ENCODE assay signal across 26 cellular contexts in the genomic region with DNA sequence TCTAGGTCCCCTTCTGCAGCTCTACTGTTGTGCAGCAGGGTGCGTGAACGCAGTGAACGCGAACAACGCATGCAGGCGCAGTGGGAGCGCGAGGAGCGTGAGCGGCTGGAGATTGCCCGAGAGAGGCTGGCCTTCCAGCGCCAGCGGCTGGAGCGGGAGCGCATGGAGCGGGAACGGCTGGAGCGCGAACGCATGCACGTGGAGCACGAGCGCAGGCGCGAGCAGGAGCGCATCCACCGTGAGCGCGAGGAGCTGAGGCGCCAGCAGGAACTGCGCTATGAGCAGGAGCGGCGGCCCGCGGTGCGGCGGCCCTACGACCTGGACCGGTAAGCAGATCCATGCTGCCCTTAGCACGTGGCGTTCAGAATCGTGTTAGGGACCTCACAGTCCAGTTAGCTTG. TPM values are rescaled to one million over a fixed set of nuclear protein-coding genes. Genes with fewer than 3 reads are reported as not detected.
DNase-seq lines count a peak whose midpoint lies in the region; ATAC-seq, FAIRE-seq and TF ChIP-seq lines count a peak whose summit lies in the region.
"Had no signal": no experiment of that assay in that cellular context is flagged by ENCODE, and none has a peak within 500 bp of the region (broad histone marks: within the 10 kb centered on the region; RNA-seq: fewer than 3 reads in every experiment).

No MANE protein-coding gene starts in this region.

- H3K4me3 ChIP-seq in K562 = no peak overlapping the region
- H3K4me3 ChIP-seq in kidney (ENCODE audit: low read length in 2 of 2) = no peak overlapping the region
- H3K4me3 ChIP-seq: BLaER1, GM23248, SJCRH30 had no signal

- no peak for TF ChIP-seq RAD21 in K562 (CRISPR knock-in tag; conservative IDR thresholded peaks at IDR 0.05 in 1 of 2, IDR thresholded peaks at IDR 0.05 in 1 of 2)

- no peaks in the 10 kb centered on the region for H3K27me3 Mint-ChIP-seq in IgD-negative memory B cell
- H3K27me3 Mint-ChIP-seq in progenitor cell of endocrine pancreas = no peaks in the 10 kb centered on the region
- H3K27me3 Mint-ChIP-seq in glutamatergic neuron (ENCODE audit: unreplicated experiment) = no peaks in the 10 kb centered on the region

- no peaks in the 10 kb centered on the region for H3K27me3 ChIP-seq in K562 (ENCODE audit: control insufficient read depth in 2 of 2, insufficient read depth in 2 of 2, low read length in 2 of 2)
- H3K27me3 ChIP-seq: BLaER1, SJCRH30 had no signal

- H3K36me3 ChIP-seq in K562 (ENCODE audit: control insufficient read depth, insufficient read depth, low read length) (peaks cover 90% of the 10 kb centered on the region), kidney (ENCODE audit: control insufficient read depth in 1 of 2, insufficient read depth in 2 of 2, low read length in 2 of 2) (peaks cover 49 to 65% of the 10 kb centered on the region in 2 donors)

- FAIRE-seq in K562 (lab: Jason Lieb, UNC) = no peak
- FAIRE-seq in kidney (lab: Jason Lieb, UNC) = no peak
- FAIRE-seq: A204.1, GM12892 had no signal

- POLR2A ChIA-PET in K562 (lab: Yijun Ruan, JAX) = interaction anchor here (1.1 to 1.2 kb wide), 2 partner anchors 11 to 37 kb away, joined by 3 to 5 read pairs; no protein-coding TSS in a partner anchor

- TF ChIP-seq POLR2A in K562 (conservative IDR thresholded peaks at IDR 0.05) = no peak

- no peak overlapping the region for H3K27ac ChIP-seq in K562 (ENCODE audit: extremely low read depth, low read depth, low read length)
- H3K27ac ChIP-seq in kidney (ENCODE audit: low read depth in 2 of 2, low read length in 2 of 2) = no peak overlapping the region
- H3K27ac ChIP-seq: BLaER1, GM23248, SJCRH30 had no signal

- BruUV-seq in K562 (replicated peaks; lab: Mats Ljungman, UMichigan) = no TSS peak

- no peaks in the 10 kb centered on the region for H3K9me1 ChIP-seq in K562 (ENCODE audit: control insufficient read depth, insufficient read depth, low read length)

- H3K4me2 ChIP-seq in K562 (ENCODE audit: insufficient read depth, low read length) = no peak overlapping the region
- H3K4me2 ChIP-seq: BLaER1 had no signal

- H3K9me3 ChIP-seq in K562 (replicated peaks; ENCODE audit: control insufficient read depth, insufficient read depth, low read depth, low read length) (no peaks in the 10 kb centered on the region), kidney (ENCODE audit: control insufficient read depth in 1 of 2, low read length in 2 of 2) (no peaks in the 10 kb centered on the region)
- H3K9me3 ChIP-seq: BLaER1, SJCRH30 had no signal

- in situ Hi-C loops in K562 (cut with MboI) = no loop called here

- H3K9me3 Mint-ChIP-seq in IgD-negative memory B cell (no peaks in the 10 kb centered on the region), progenitor cell of endocrine pancreas (ENCODE audit: low read depth) (no peaks in the 10 kb centered on the region), glutamatergic neuron (ENCODE audit: unreplicated experiment) (peaks cover 2% of the 10 kb centered on the region)
- H3K9me3 Mint-ChIP-seq: CD8-positive, alpha-beta T cell; H9 had no signal

- H3K36me3 Mint-ChIP-seq in IgD-negative memory B cell (peaks cover 5% of the 10 kb centered on the region), progenitor cell of endocrine pancreas (ENCODE audit: insufficient read depth) (peaks cover 30% of the 10 kb centered on the region), glutamatergic neuron (ENCODE audit: unreplicated experiment) (no peaks in the 10 kb centered on the region)

- no peak for ATAC-seq in K562
- ATAC-seq in HG03139 (IDR thresholded peaks at IDR 0.05; ENCODE audit: unreplicated experiment) = no peak
- ATAC-seq in sciatic nerve = no peak
- ATAC-seq: CD8-positive, alpha-beta T cell; SK-N-SH treated with all-trans-retinoic acid at 6 μM for 48 hours had no signal

- H4K20me1 ChIP-seq in K562 (replicated peaks; ENCODE audit: control insufficient read depth, insufficient read depth, low read length) = no peaks in the 10 kb centered on the region; the same call in 1 of the 2 replicates

- no peak for TF ChIP-seq CTCF in K562 (IDR thresholded peaks at IDR 0.05 in 2 of 3, conservative IDR thresholded peaks at IDR 0.05 in 1 of 3; ENCODE audit: insufficient read depth in 2 of 3, low read depth in 1 of 3, low read length in 3 of 3)
- no peak for TF ChIP-seq CTCF in kidney (IDR thresholded peaks at IDR 0.05; ENCODE audit: borderline replicate concordance, extremely low read depth, insufficient read depth)
- no peak for TF ChIP-seq CTCF in progenitor cell of endocrine pancreas (IDR thresholded peaks at IDR 0.05; ENCODE audit: unreplicated experiment)
- TF ChIP-seq CTCF in glutamatergic neuron (IDR thresholded peaks at IDR 0.05; ENCODE audit: partially characterized antibody, unreplicated experiment) = no peak

- DNase-seq in K562 (ENCODE audit: extremely low read depth in 1 of 4, low spot score in 3 of 4) (no peak), kidney (peak; percentile 64), progenitor cell of endocrine pancreas (ENCODE audit: low spot score, unreplicated experiment) (no peak), glutamatergic neuron (no peak), NCI-H1436 treated with DMSO at 0.1 percent for 48 hours (lab: John Stamatoyannopoulos, UW) (no peak), sciatic nerve (ENCODE audit: low spot score) (no peak)
- DNase-seq: CD8-positive, alpha-beta T cell; DMS79 treated with DMSO at 0.1 percent for 48 hours; GF-D8; GM23248; H9; IMR-90; NCI-H1092 treated with DMSO at 0.1 percent for 48 hours; NCI-H1436; NCI-H1930; NCI-H2107; NCI-H446; NCI-H524 treated with DMSO at 0.1 percent for 48 hours; NCI-H774; SJCRH30 had no signal

- peak overlapping the region in 2 of 3 donors; percentile 31 to 45 for H3K27ac Mint-ChIP-seq in IgD-negative memory B cell
- peak overlapping the region; percentile 77 for H3K27ac Mint-ChIP-seq in progenitor cell of endocrine pancreas
- H3K27ac Mint-ChIP-seq in glutamatergic neuron (ENCODE audit: unreplicated experiment) = no peak overlapping the region
- H3K27ac Mint-ChIP-seq: CD8-positive, alpha-beta T cell had no signal

- WGBS in K562 (ENCODE audit: insufficient coverage, low coverage, missing lambda C conversion rate) = 97% methylated on average over 22 of the region's 42 CpGs

- H3K4me1 ChIP-seq in K562 (replicated peaks in 1 of 2; ENCODE audit: control insufficient read depth in 2 of 2, insufficient read depth in 2 of 2, low read length in 2 of 2) (no peaks in the 10 kb centered on the region; a peak in 1 of 5 replicates), kidney (ENCODE audit: control insufficient read depth in 1 of 2, insufficient read depth in 1 of 2, low read depth in 1 of 2, low read length in 2 of 2) (peaks cover 6% of the 10 kb centered on the region in 2 donors)
- H3K4me1 ChIP-seq: BLaER1, SJCRH30 had no signal

- no peaks in the 10 kb centered on the region for H3K79me2 ChIP-seq in K562 (ENCODE audit: control insufficient read depth, insufficient read depth, low read length)

- no peak overlapping the region for H3K9ac ChIP-seq in K562 (ENCODE audit: insufficient read depth in 1 of 2, low read depth in 2 of 2, low read length in 2 of 2)
- H3K9ac ChIP-seq in kidney (ENCODE audit: low read length in 2 of 2) = no peak overlapping the region
- H3K9ac ChIP-seq: BLaER1, GM23248 had no signal

- peaks cover 0 to 4% (median 0%) of the 10 kb centered on the region in 3 donors for H3K4me1 Mint-ChIP-seq in IgD-negative memory B cell
- H3K4me1 Mint-ChIP-seq in progenitor cell of endocrine pancreas (ENCODE audit: low read depth) = no peaks in the 10 kb centered on the region
- H3K4me1 Mint-ChIP-seq in glutamatergic neuron (ENCODE audit: low read depth, unreplicated experiment) = peaks cover under 1% of the 10 kb centered on the region
- H3K4me1 Mint-ChIP-seq: H9 had no signal

- no peak overlapping the region for H2AFZ ChIP-seq in K562 (ENCODE audit: low read depth, low read length)
- H2AFZ ChIP-seq: GM23248 had no signal

- intact Hi-C loops in K562 (cut with micrococcal nuclease) (no loop called here), kidney (cut with DNase I) (no loop called here), sciatic nerve (cut with DNase I) (no loop called here)

- TF ChIP-seq EP300 in K562 (IDR thresholded peaks at IDR 0.05; ENCODE audit: low read length) = no peak

- H3K4me3 Mint-ChIP-seq in IgD-negative memory B cell (no peak overlapping the region), progenitor cell of endocrine pancreas (ENCODE audit: low read depth) (no peak overlapping the region), glutamatergic neuron (ENCODE audit: unreplicated experiment) (no peak overlapping the region)
- H3K4me3 Mint-ChIP-seq: CD8-positive, alpha-beta T cell; H9 had no signal

- CTCF ChIA-PET in K562 (lab: Yijun Ruan, JAX; ENCODE audit: low intra/inter-chr PET ratio) = no interaction called here

RNA-seq across cellular contexts. Expression of gene MICOS13, which starts 18.8 kb away (rescaled TPM):
- polyA plus RNA-seq in IgD-negative memory B cell (107 TPM), K562 (2011; rRNA removed) (32.1 and 42.6 TPM in 2 replicates), K562 (2014; fragmentation: Illumina TruSeq; extraction: Trizol) (41.2 and 69.4 TPM in 2 replicates), K562 (2014; fragmentation: Nextera tagmentation; extraction: Ambion mirVana) (10 to 100 TPM; 15.5 to 49.4 TPM), K562 (2014; rRNA removed) (124 and 202 TPM in 2 replicates), kidney (ENCODE audit: insufficient read depth, low read depth, low replicate concordance) (244 TPM)
- total RNA-seq in K562 (2011; cell fraction: chromatin; rRNA removed; ENCODE audit: low replicate concordance) = 10.1 and 39.6 TPM in 2 replicates
- total RNA-seq in K562 (2011; cell fraction: nucleolus; rRNA removed) = 71.5 and 77.0 TPM in 2 replicates
- 30.0 and 32.6 TPM in 2 replicates for total RNA-seq in K562 (2011; cell fraction: nucleoplasm; rRNA removed)
- total RNA-seq in K562 (2014; rRNA removed) (220 and 383 TPM in 2 replicates), K562 (2014; rRNA removed; fragmentation: Illumina TruSeq; extraction: Trizol) (19.1 and 24.6 TPM in 2 replicates), K562 (2015; rRNA removed; fragmentation: Illumina TruSeq; extraction: Trizol) (94.0 and 105 TPM in 2 replicates), K562 (2021) (95.4 and 113 TPM in 2 replicates), kidney (74.6 TPM), progenitor cell of endocrine pancreas (28.1 and 29.7 TPM in 2 replicates), glutamatergic neuron (ENCODE audit: unreplicated experiment) (22.8 TPM), sciatic nerve (35.9 TPM)
- polyA plus RNA-seq in K562 (2011; cell fraction: cytosol; rRNA removed) = 60.9 and 173 TPM in 2 replicates
- polyA plus RNA-seq in K562 (2011; cell fraction: nucleus; rRNA removed) = 33.8 and 49.4 TPM in 2 replicates
- 68.5 and 125 TPM in 2 replicates for polyA plus RNA-seq in K562 (2012)
- polyA minus RNA-seq in K562 (2011; rRNA and poly(A)+ RNA removed) = 3.6 and 6.3 TPM in 2 replicates
- 17.7 and 22.1 TPM in 2 replicates for polyA minus RNA-seq in K562 (2011; cell fraction: cytosol; rRNA and poly(A)+ RNA removed)
- 17.0 and 19.5 TPM in 2 replicates for polyA minus RNA-seq in K562 (2011; cell fraction: nucleus; rRNA and poly(A)+ RNA removed)

RNA-seq across cellular contexts. Expression of gene HSD11B1L, which starts 19.3 kb away (rescaled TPM):
- polyA plus RNA-seq in IgD-negative memory B cell (2.1 TPM), K562 (2011; rRNA removed) (2.3 and 3.1 TPM in 2 replicates), K562 (2014; fragmentation: Illumina TruSeq; extraction: Trizol) (1.7 and 2.2 TPM in 2 replicates), K562 (2014; fragmentation: Nextera tagmentation; extraction: Ambion mirVana) (under 1 TPM; 0.31 to 0.36 TPM), K562 (2014; rRNA removed) (4.7 and 6.3 TPM in 2 replicates), kidney (ENCODE audit: insufficient read depth, low read depth, low replicate concordance) (29.9 TPM)
- 1.9 and 5.4 TPM in 2 replicates for total RNA-seq in K562 (2011; cell fraction: chromatin; rRNA removed; ENCODE audit: low replicate concordance)
- total RNA-seq in K562 (2011; cell fraction: nucleolus; rRNA removed) = 5.4 and 5.5 TPM in 2 replicates
- total RNA-seq in K562 (2011; cell fraction: nucleoplasm; rRNA removed) = 4.8 TPM in 2 replicates
- total RNA-seq in K562 (2014; rRNA removed) (4.9 and 7.7 TPM in 2 replicates), K562 (2014; rRNA removed; fragmentation: Illumina TruSeq; extraction: Trizol) (1.2 and 1.4 TPM in 2 replicates), K562 (2015; rRNA removed; fragmentation: Illumina TruSeq; extraction: Trizol) (2.0 and 2.3 TPM in 2 replicates), K562 (2021) (3.6 and 4.3 TPM in 2 replicates), kidney (7.8 TPM), progenitor cell of endocrine pancreas (20.1 and 21.1 TPM in 2 replicates), glutamatergic neuron (ENCODE audit: unreplicated experiment) (64.4 TPM), sciatic nerve (3.7 TPM)
- 4.4 and 11.4 TPM in 2 replicates for polyA plus RNA-seq in K562 (2011; cell fraction: cytosol; rRNA removed)
- polyA plus RNA-seq in K562 (2011; cell fraction: nucleus; rRNA removed) = 7.8 and 11.4 TPM in 2 replicates
- 3.4 and 7.3 TPM in 2 replicates for polyA plus RNA-seq in K562 (2012)
- polyA minus RNA-seq in K562 (2011; rRNA and poly(A)+ RNA removed) = 0.39 and 0.63 TPM in 2 replicates
- polyA minus RNA-seq in K562 (2011; cell fraction: cytosol; rRNA and poly(A)+ RNA removed) = 2.2 and 2.4 TPM in 2 replicates
- 0.56 and 0.94 TPM in 2 replicates for polyA minus RNA-seq in K562 (2011; cell fraction: nucleus; rRNA and poly(A)+ RNA removed)

RNA-seq across cellular contexts. Expression of gene RPL36, which starts 28.6 kb away (rescaled TPM):
- polyA plus RNA-seq in IgD-negative memory B cell (2,640 TPM), K562 (2011; rRNA removed) (695 and 1,029 TPM in 2 replicates), K562 (2014; fragmentation: Illumina TruSeq; extraction: Trizol) (350 and 728 TPM in 2 replicates), K562 (2014; fragmentation: Nextera tagmentation; extraction: Ambion mirVana) (1,000 to 10,000 TPM; 3,132 to 3,412 TPM), K562 (2014; rRNA removed) (1,530 and 1,653 TPM in 2 replicates), kidney (ENCODE audit: insufficient read depth, low read depth, low replicate concordance) (1,593 TPM)
- 84.7 and 180 TPM in 2 replicates for total RNA-seq in K562 (2011; cell fraction: chromatin; rRNA removed; ENCODE audit: low replicate concordance)
- total RNA-seq in K562 (2011; cell fraction: nucleolus; rRNA removed) = 420 and 494 TPM in 2 replicates
- total RNA-seq in K562 (2011; cell fraction: nucleoplasm; rRNA removed) = 317 and 516 TPM in 2 replicates
- total RNA-seq in K562 (2014; rRNA removed) (2,132 and 2,298 TPM in 2 replicates), K562 (2014; rRNA removed; fragmentation: Illumina TruSeq; extraction: Trizol) (392 and 590 TPM in 2 replicates), K562 (2015; rRNA removed; fragmentation: Illumina TruSeq; extraction: Trizol) (1,406 and 1,507 TPM in 2 replicates), K562 (2021) (1,327 and 1,377 TPM in 2 replicates), kidney (564 TPM), progenitor cell of endocrine pancreas (720 and 727 TPM in 2 replicates), glutamatergic neuron (ENCODE audit: unreplicated experiment) (514 TPM), sciatic nerve (601 TPM)
- polyA plus RNA-seq in K562 (2011; cell fraction: cytosol; rRNA removed) = 629 and 993 TPM in 2 replicates
- 639 and 683 TPM in 2 replicates for polyA plus RNA-seq in K562 (2011; cell fraction: nucleus; rRNA removed)
- polyA plus RNA-seq in K562 (2012) = 2,027 and 2,339 TPM in 2 replicates
- 132 and 161 TPM in 2 replicates for polyA minus RNA-seq in K562 (2011; rRNA and poly(A)+ RNA removed)
- polyA minus RNA-seq in K562 (2011; cell fraction: cytosol; rRNA and poly(A)+ RNA removed) = 779 and 953 TPM in 2 replicates
- polyA minus RNA-seq in K562 (2011; cell fraction: nucleus; rRNA and poly(A)+ RNA removed) = 134 and 203 TPM in 2 replicates

RNA-seq across cellular contexts. Expression of gene SAFB, which starts 38.6 kb away (rescaled TPM):
- polyA plus RNA-seq in IgD-negative memory B cell (110 TPM), K562 (2011; rRNA removed) (37.6 and 39.2 TPM in 2 replicates), K562 (2014; fragmentation: Illumina TruSeq; extraction: Trizol) (87.3 and 93.8 TPM in 2 replicates), K562 (2014; fragmentation: Nextera tagmentation; extraction: Ambion mirVana) (1 to 10 TPM; 1.1 to 1.8 TPM), K562 (2014; rRNA removed) (124 and 127 TPM in 2 replicates), kidney (ENCODE audit: insufficient read depth, low read depth, low replicate concordance) (35.0 TPM)
- 319 and 366 TPM in 2 replicates for total RNA-seq in K562 (2011; cell fraction: chromatin; rRNA removed; ENCODE audit: low replicate concordance)
- total RNA-seq in K562 (2011; cell fraction: nucleolus; rRNA removed) = 147 and 156 TPM in 2 replicates
- total RNA-seq in K562 (2011; cell fraction: nucleoplasm; rRNA removed) = 205 and 219 TPM in 2 replicates
- total RNA-seq in K562 (2014; rRNA removed) (93.3 and 124 TPM in 2 replicates), K562 (2014; rRNA removed; fragmentation: Illumina TruSeq; extraction: Trizol) (62.5 and 67.0 TPM in 2 replicates), K562 (2015; rRNA removed; fragmentation: Illumina TruSeq; extraction: Trizol) (83.1 and 84.6 TPM in 2 replicates), K562 (2021) (122 and 151 TPM in 2 replicates), kidney (88.6 TPM), progenitor cell of endocrine pancreas (151 and 169 TPM in 2 replicates), glutamatergic neuron (ENCODE audit: unreplicated experiment) (133 TPM), sciatic nerve (115 TPM)
- 39.3 and 75.4 TPM in 2 replicates for polyA plus RNA-seq in K562 (2011; cell fraction: cytosol; rRNA removed)
- polyA plus RNA-seq in K562 (2011; cell fraction: nucleus; rRNA removed) = 116 and 141 TPM in 2 replicates
- polyA plus RNA-seq in K562 (2012) = 59.6 and 99.1 TPM in 2 replicates
- 66.5 and 72.2 TPM in 2 replicates for polyA minus RNA-seq in K562 (2011; rRNA and poly(A)+ RNA removed)
- polyA minus RNA-seq in K562 (2011; cell fraction: cytosol; rRNA and poly(A)+ RNA removed) = 43.8 and 74.9 TPM in 2 replicates
- 75.3 and 109 TPM in 2 replicates for polyA minus RNA-seq in K562 (2011; cell fraction: nucleus; rRNA and poly(A)+ RNA removed)

RNA-seq across cellular contexts. Expression of gene SAFB2, which starts 38.9 kb away (rescaled TPM):
- polyA plus RNA-seq in IgD-negative memory B cell (70.8 TPM), K562 (2011; rRNA removed) (21.2 and 31.1 TPM in 2 replicates), K562 (2014; fragmentation: Illumina TruSeq; extraction: Trizol) (42.3 and 54.8 TPM in 2 replicates), K562 (2014; fragmentation: Nextera tagmentation; extraction: Ambion mirVana) (1 to 10 TPM; 4.5 to 6.9 TPM), K562 (2014; rRNA removed) (63.2 and 65.0 TPM in 2 replicates), kidney (ENCODE audit: insufficient read depth, low read depth, low replicate concordance) (67.1 TPM)
- 394 and 516 TPM in 2 replicates for total RNA-seq in K562 (2011; cell fraction: chromatin; rRNA removed; ENCODE audit: low replicate concordance)
- 127 TPM in 2 replicates for total RNA-seq in K562 (2011; cell fraction: nucleolus; rRNA removed)
- 218 and 238 TPM in 2 replicates for total RNA-seq in K562 (2011; cell fraction: nucleoplasm; rRNA removed)
- total RNA-seq in K562 (2014; rRNA removed) (56.1 and 74.0 TPM in 2 replicates), K562 (2014; rRNA removed; fragmentation: Illumina TruSeq; extraction: Trizol) (45.7 and 45.8 TPM in 2 replicates), K562 (2015; rRNA removed; fragmentation: Illumina TruSeq; extraction: Trizol) (45.6 and 47.3 TPM in 2 replicates), K562 (2021) (91.5 and 103 TPM in 2 replicates), kidney (113 TPM), progenitor cell of endocrine pancreas (95.4 and 107 TPM in 2 replicates), glutamatergic neuron (ENCODE audit: unreplicated experiment) (70.9 TPM), sciatic nerve (121 TPM)
- polyA plus RNA-seq in K562 (2011; cell fraction: cytosol; rRNA removed) = 10.8 and 27.9 TPM in 2 replicates
- polyA plus RNA-seq in K562 (2011; cell fraction: nucleus; rRNA removed) = 159 and 167 TPM in 2 replicates
- polyA plus RNA-seq in K562 (2012) = 33.0 and 49.7 TPM in 2 replicates
- 59.2 and 75.0 TPM in 2 replicates for polyA minus RNA-seq in K562 (2011; rRNA and poly(A)+ RNA removed)
- 28.9 and 29.3 TPM in 2 replicates for polyA minus RNA-seq in K562 (2011; cell fraction: cytosol; rRNA and poly(A)+ RNA removed)
- 56.3 and 123 TPM in 2 replicates for polyA minus RNA-seq in K562 (2011; cell fraction: nucleus; rRNA and poly(A)+ RNA removed)
